ENCODE assay signal across 17 cellular contexts in the genomic region with DNA sequence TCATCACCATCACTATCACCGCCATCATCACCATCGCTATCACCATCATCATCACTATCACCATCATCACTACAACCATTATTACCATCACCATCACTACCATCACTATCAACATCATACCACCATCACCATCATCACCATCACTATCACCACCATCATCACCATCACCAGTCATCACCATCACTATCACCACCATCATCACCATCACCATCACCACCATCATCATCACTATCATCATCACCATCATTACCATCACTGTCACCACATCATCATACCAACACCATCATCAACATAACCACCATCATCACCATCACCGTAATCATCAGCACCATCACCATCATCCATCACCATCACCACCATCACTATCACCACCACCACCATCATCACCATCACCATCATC.
"Had no signal": no experiment of that assay in that cellular context is flagged by ENCODE, and none has a peak within 500 bp of the region (broad histone marks: within the 10 kb centered on the region; RNA-seq: fewer than 3 reads in every experiment).

No MANE protein-coding gene starts in this region.

- H3K9me3 ChIP-seq: lower lobe of right lung, pancreas, uterus had no signal

- DNase-seq: dermis blood vessel endothelial cell; erythroblast; foreskin keratinocyte; immature natural killer cell; kidney; left cardiac atrium; left ventricle myocardium inferior; lower lobe of right lung; natural killer cell; nucleus accumbens; pancreas; right cardiac atrium; stimulated activated CD4-positive, alpha-beta T cell treated with anti-CD3 and anti-CD28 coated beads, Interleukin-2, amount 100 ng/mL, for 48 hours; stimulated activated naive CD4-positive, alpha-beta T cell treated with Interleukin-2 at 50 U/mL for 16 hours; trophoblast cell; uterus had no signal

- H3K36me3 ChIP-seq: left ventricle myocardium inferior, lower lobe of right lung, pancreas, uterus had no signal

- H3K4me3 ChIP-seq: left ventricle myocardium inferior, lower lobe of right lung, pancreas, smooth muscle cell, uterus had no signal

- H3K27me3 ChIP-seq: foreskin keratinocyte, pancreas, uterus had no signal

- H3K27ac ChIP-seq: foreskin keratinocyte, left ventricle myocardium inferior, lower lobe of right lung, pancreas, uterus had no signal

- H3K4me1 ChIP-seq: foreskin keratinocyte, left ventricle myocardium inferior, lower lobe of right lung, pancreas, uterus had no signal

- H3K4me2 ChIP-seq: smooth muscle cell had no signal

- FAIRE-seq: kidney, pancreas had no signal

- ATAC-seq: foreskin keratinocyte, left cardiac atrium, lower lobe of right lung, natural killer cell, pancreas, right cardiac atrium had no signal
